In genomic region chr1:1040004-1040991, GRCh38 we compare ENCODE assay signal across 8 cellular contexts. TPM values are rescaled to one million over a fixed set of nuclear protein-coding genes. Genes with fewer than 3 reads are reported as not detected.
DNase-seq lines count a peak whose midpoint lies in the region; ATAC-seq and TF ChIP-seq lines count a peak whose summit lies in the region.

No MANE protein-coding gene starts in this region.

- H3K4me3 Mint-ChIP-seq in activated naive CD8-positive, alpha-beta T cell treated with anti-CD3 and anti-CD28 coated beads, Interleukin-2, amount 50 U/mL, for 24 hours = peak overlapping the region; percentile 50

- no peaks in the 10 kb centered on the region for H3K9me3 ChIP-seq in heart right ventricle

- peaks cover 15% of the 10 kb centered on the region for H3K27me3 Mint-ChIP-seq in activated naive CD8-positive, alpha-beta T cell treated with anti-CD3 and anti-CD28 coated beads, Interleukin-2, amount 50 U/mL, for 24 hours

- 7 to 10% methylated on average over 74 to 99 of the region's 99 CpGs for WGBS in heart right ventricle, 2 donors
- 4% methylated on average over 99 of the region's 99 CpGs for WGBS in urinary bladder

- H3K4me3 ChIP-seq in heart right ventricle = peak overlapping the region; percentile 22 to 61 (median 49)
- H3K4me3 ChIP-seq in urinary bladder (ENCODE audit: low read depth, low read length) = peak overlapping the region; percentile 36

- TF ChIP-seq CTCF in heart right ventricle (IDR thresholded peaks at IDR 0.05) = peak in 4 of 9 donors; percentile 4 to 25 (median 16)

- DNase-seq in EL (peak; percentile 90), T follicular helper cell (ENCODE audit: low read depth) (peak; percentile 79), heart right ventricle (peak; percentile 52 to 79), renal cortical epithelial cell (ENCODE audit: low read depth) (peak; percentile 52)
- peak; percentile 77 for DNase-seq in activated naive CD8-positive, alpha-beta T cell treated with anti-CD3 and anti-CD28 coated beads, Interleukin-2, amount 50 U/mL, for 24 hours

- H3K27ac Mint-ChIP-seq in activated naive CD8-positive, alpha-beta T cell treated with anti-CD3 and anti-CD28 coated beads, Interleukin-2, amount 50 U/mL, for 24 hours = no peak overlapping the region

- intact Hi-C loops in heart right ventricle (cut with DNase I) = no loop called here

- peaks cover 0 to 53% (median 0%) of the 10 kb centered on the region in 7 donors for H3K27me3 ChIP-seq in heart right ventricle

- peaks cover 19% of the 10 kb centered on the region for H3K4me1 Mint-ChIP-seq in activated naive CD8-positive, alpha-beta T cell treated with anti-CD3 and anti-CD28 coated beads, Interleukin-2, amount 50 U/mL, for 24 hours

- H3K27ac ChIP-seq in heart right ventricle (no peak overlapping the region), urinary bladder (ENCODE audit: low read depth) (no peak overlapping the region)

- ATAC-seq in HG03175 (IDR thresholded peaks at IDR 0.05; ENCODE audit: unreplicated experiment) (peak; percentile 52), heart right ventricle (peak; percentile 69 to 87 (median 81)), GM19351 (IDR thresholded peaks at IDR 0.05; ENCODE audit: unreplicated experiment) (no peak)
- peak; percentile 66 for ATAC-seq in activated naive CD8-positive, alpha-beta T cell treated with anti-CD3 and anti-CD28 coated beads, Interleukin-2, amount 50 U/mL, for 24 hours

- H3K36me3 ChIP-seq in heart right ventricle (peaks cover 0 to 51% (median 0%) of the 10 kb centered on the region in 9 donors), urinary bladder (ENCODE audit: insufficient read depth) (peaks cover 3% of the 10 kb centered on the region)

- no peaks in the 10 kb centered on the region for H3K9me3 Mint-ChIP-seq in activated naive CD8-positive, alpha-beta T cell treated with anti-CD3 and anti-CD28 coated beads, Interleukin-2, amount 50 U/mL, for 24 hours

- H3K4me1 ChIP-seq in heart right ventricle = peaks cover 9 to 29% (median 15%) of the 10 kb centered on the region in 9 donors
- no peaks in the 10 kb centered on the region for H3K4me1 ChIP-seq in urinary bladder (ENCODE audit: insufficient read depth)

- H3K36me3 Mint-ChIP-seq in activated naive CD8-positive, alpha-beta T cell treated with anti-CD3 and anti-CD28 coated beads, Interleukin-2, amount 50 U/mL, for 24 hours (ENCODE audit: low read depth) = peaks cover 2% of the 10 kb centered on the region

RNA-seq across cellular contexts. Expression of gene AGRN, which starts 20.4 kb away (rescaled TPM):
- total RNA-seq in heart right ventricle (10 to 100 TPM; 12.7 to 33.9 (median 18.3) TPM), renal cortical epithelial cell (353 and 1,083 TPM in 2 replicates), urinary bladder (43.3 TPM)
- polyA plus RNA-seq in heart right ventricle (10 to 100 TPM; 11.5 to 30.7 TPM), urinary bladder (38.7 TPM)

RNA-seq across cellular contexts. Expression of gene ISG15, which starts 27.0 kb away (rescaled TPM):
- total RNA-seq in heart right ventricle = 100 to 1,000 TPM in 1 of 10 donors, 10 to 100 TPM in 8, 1 to 10 TPM in 1; 9.8 to 169 (median 20.9) TPM
- polyA plus RNA-seq in heart right ventricle = 100 to 1,000 TPM in 1 of 2 donors, 10 to 100 TPM in 1; 51.7 to 186 TPM
- total RNA-seq in renal cortical epithelial cell = 15.7 and 196 TPM in 2 replicates
- total RNA-seq in urinary bladder = 41.8 TPM
- 75.7 TPM for polyA plus RNA-seq in urinary bladder

RNA-seq across cellular contexts. Expression of gene RNF223, which starts 33.8 kb away (rescaled TPM):
- not detected for total RNA-seq in heart right ventricle
- not detected for polyA plus RNA-seq in heart right ventricle
- total RNA-seq in renal cortical epithelial cell = 1.0 TPM in 1 of 2 replicates, not detected in the other
- total RNA-seq in urinary bladder = 2.7 TPM
- polyA plus RNA-seq in urinary bladder = 0.73 TPM

RNA-seq across cellular contexts. Expression of gene HES4, which starts 40.4 kb away (rescaled TPM):
- total RNA-seq in heart right ventricle (10 to 100 TPM; 28.5 to 78.1 (median 41.6) TPM), renal cortical epithelial cell (12.4 and 78.1 TPM in 2 replicates), urinary bladder (9.8 TPM)
- polyA plus RNA-seq in heart right ventricle (10 to 100 TPM; 49.2 to 49.8 TPM), urinary bladder (38.5 TPM)

RNA-seq across cellular contexts. Expression of gene PERM1, which starts 58.4 kb away (rescaled TPM):
- total RNA-seq in heart right ventricle (100 to 1,000 TPM in 8 of 10 donors, 10 to 100 TPM in 2; 66.2 to 238 (median 122) TPM), renal cortical epithelial cell (0.10 TPM in 1 of 2 replicates, not detected in the other), urinary bladder (0.32 TPM)
- polyA plus RNA-seq in heart right ventricle (100 to 1,000 TPM in 1 of 2 donors, 10 to 100 TPM in 1; 55.1 to 513 TPM), urinary bladder (0.73 TPM)
